8 cellular contexts compared by ENCODE assay signal in the genomic region with DNA sequence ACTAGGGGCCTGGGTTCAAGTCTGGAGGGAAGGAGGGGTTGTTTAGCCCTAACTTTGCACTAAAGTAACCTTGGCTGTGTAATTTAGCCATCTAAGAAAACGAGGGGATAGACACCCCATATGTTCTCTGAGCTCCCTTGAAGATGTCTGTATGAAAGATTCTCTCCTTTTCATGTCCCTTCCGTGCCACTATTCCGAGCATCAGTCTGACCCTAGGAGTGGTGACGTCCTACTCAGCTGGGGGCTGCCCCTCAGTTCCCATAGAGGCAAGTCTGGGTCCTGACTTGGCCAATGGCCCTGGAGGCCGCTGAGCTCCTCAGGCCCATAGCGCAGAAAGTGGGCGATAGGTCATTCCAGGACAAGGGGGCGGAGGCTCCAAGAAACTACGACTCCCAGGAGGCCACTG. TPM values are rescaled to one million over a fixed set of nuclear protein-coding genes. Genes with fewer than 3 reads are reported as not detected.
DNase-seq lines count a peak whose midpoint lies in the region; ATAC-seq and TF ChIP-seq lines count a peak whose summit lies in the region.

No MANE protein-coding gene starts in this region.

- H3K27me3 ChIP-seq in CD4-positive, alpha-beta T cell (ENCODE audit: control insufficient read depth, insufficient read depth, low read length) = no peaks in the 10 kb centered on the region
- H3K27me3 ChIP-seq in PC-3 (ENCODE audit: low read length) = no peaks in the 10 kb centered on the region
- H3K27me3 ChIP-seq in endodermal cell (ENCODE audit: control insufficient read depth, insufficient read depth, low read length, poor library complexity, severe bottlenecking) = no peaks in the 10 kb centered on the region
- no peaks in the 10 kb centered on the region for H3K27me3 ChIP-seq in neutrophil

- H3K9ac ChIP-seq in PC-3 (ENCODE audit: low read length) (0 out of 2 replicates have a peak overlapping the region, but pooled peaks have one; percentile 5), endodermal cell (ENCODE audit: extremely low read depth, low read length, poor library complexity, severe bottlenecking) (peak overlapping the region; percentile 54)

- intact Hi-C loops in CD4-positive, alpha-beta T cell (cut with DNase I, micrococcal nuclease) = loop anchor here (1.0 to 10.0 kb wide), 9 partner anchors 130 to 1791 kb away; partner anchors contain the start of genes ALG11 (in 2 of the 2), ATP7B (in 2 of the 2), INTS6 (in 1 of the 2) and KPNA3 (in 1 of the 2)
- intact Hi-C loops in PC-3 (cut with micrococcal nuclease) = no loop called here
- intact Hi-C loops in sciatic nerve (cut with DNase I) = no loop called here

- CTCF ChIA-PET in CD4-positive, alpha-beta T cell (lab: Charles Lee) = no interaction called here
- CTCF ChIA-PET in PC-3 (lab: Charles Lee) = no interaction called here

- H3K9me3 Mint-ChIP-seq in CD4-positive, alpha-beta T cell = no peaks in the 10 kb centered on the region
- no peaks in the 10 kb centered on the region for H3K9me3 Mint-ChIP-seq in endodermal cell

- peak overlapping the region; percentile 96 for H3K27ac Mint-ChIP-seq in CD4-positive, alpha-beta T cell
- peak overlapping the region; percentile 93 for H3K27ac Mint-ChIP-seq in endodermal cell

- H3K79me2 ChIP-seq in PC-3 (ENCODE audit: low read length) = peaks cover 41% of the 10 kb centered on the region

- peaks cover 35% of the 10 kb centered on the region for H3K4me1 Mint-ChIP-seq in CD4-positive, alpha-beta T cell (ENCODE audit: low read depth)
- H3K4me1 Mint-ChIP-seq in endodermal cell = peaks cover 21% of the 10 kb centered on the region

- H3K9me2 ChIP-seq in PC-3 (replicated peaks; ENCODE audit: low read length) = no peaks in the 10 kb centered on the region

- peak overlapping the region; percentile 56 for H2AFZ ChIP-seq in PC-3 (ENCODE audit: low read length)

- peak overlapping the region; percentile 90 for H3K4me3 ChIP-seq in PC-3 (ENCODE audit: low read length)
- peak overlapping the region; percentile 87 for H3K4me3 ChIP-seq in endodermal cell (ENCODE audit: low read length)
- H3K4me3 ChIP-seq in neutrophil (ENCODE audit: low read depth in 1 of 2, low read length in 1 of 2) = peak overlapping the region; percentile 81 to 93

- no peaks in the 10 kb centered on the region for H3K9me3 ChIP-seq in CD4-positive, alpha-beta T cell (ENCODE audit: control insufficient read depth, low read length)
- no peaks in the 10 kb centered on the region for H3K9me3 ChIP-seq in PC-3 (ENCODE audit: low read length)
- no peaks in the 10 kb centered on the region for H3K9me3 ChIP-seq in endodermal cell (ENCODE audit: control insufficient read depth, low read length)
- no peaks in the 10 kb centered on the region for H3K9me3 ChIP-seq in neutrophil

- peaks cover 10% of the 10 kb centered on the region for H3K36me3 Mint-ChIP-seq in CD4-positive, alpha-beta T cell (ENCODE audit: low read depth)
- no peaks in the 10 kb centered on the region for H3K36me3 Mint-ChIP-seq in endodermal cell (ENCODE audit: low read depth)

- DNase-seq in CD4-positive, alpha-beta T cell = no peak
- no peak for DNase-seq in PC-3
- DNase-seq in endodermal cell = no peak
- no peak for DNase-seq in omental fat pad (ENCODE audit: low spot score)
- DNase-seq in NCI-H2107 treated with DMSO at 0.1 percent for 48 hours (lab: John Stamatoyannopoulos, UW; ENCODE audit: unreplicated experiment) = no peak
- no peak for DNase-seq in sciatic nerve (ENCODE audit: low spot score)

- WGBS in endodermal cell (ENCODE audit: insufficient coverage in 1 of 2, insufficient read length in 1 of 2), 2 experiments = 27 to 34% methylated on average over 9 of the region's 9 CpGs

- no peak for TF ChIP-seq CTCF in CD4-positive, alpha-beta T cell (IDR thresholded peaks at IDR 0.05)
- no peak for TF ChIP-seq CTCF in PC-3 (conservative IDR thresholded peaks at IDR 0.05; ENCODE audit: low read depth, low read length)
- no peak for TF ChIP-seq CTCF in endodermal cell (conservative IDR thresholded peaks at IDR 0.05)
- TF ChIP-seq CTCF in neutrophil (IDR thresholded peaks at IDR 0.05) = no peak
- TF ChIP-seq CTCF in omental fat pad (IDR thresholded peaks at IDR 0.05) = no peak

- H3K4me1 ChIP-seq in PC-3 (ENCODE audit: insufficient read depth, low read length) = peaks cover 17% of the 10 kb centered on the region
- H3K4me1 ChIP-seq in endodermal cell (ENCODE audit: control insufficient read depth, insufficient read depth, low read length) = peaks cover 13% of the 10 kb centered on the region
- H3K4me1 ChIP-seq in neutrophil (ENCODE audit: control insufficient read depth in 1 of 2, insufficient read depth in 1 of 2, low read depth in 1 of 2, low read length in 1 of 2) = peaks cover 31 to 37% of the 10 kb centered on the region in 2 experiments

- H3K36me3 ChIP-seq in PC-3 (ENCODE audit: low read depth, low read length) (no peaks in the 10 kb centered on the region), endodermal cell (ENCODE audit: control insufficient read depth, insufficient read depth, low read length) (no peaks in the 10 kb centered on the region), neutrophil (no peaks in the 10 kb centered on the region)

- H3K4me3 Mint-ChIP-seq in CD4-positive, alpha-beta T cell = peak overlapping the region; percentile 97
- H3K4me3 Mint-ChIP-seq in endodermal cell = peak overlapping the region; percentile 74

- no peak for ATAC-seq in CD4-positive, alpha-beta T cell (ENCODE audit: poor library complexity)
- ATAC-seq in PC-3 (no peak), omental fat pad (ENCODE audit: low FRiP score) (no peak), GM18502 (IDR thresholded peaks at IDR 0.05; ENCODE audit: poor library complexity, unreplicated experiment) (no peak), sciatic nerve (no peak)

- BruUV-seq in PC-3 (replicated peaks; lab: Mats Ljungman, UMichigan) = TSS peak; percentile 63

- POLR2A ChIA-PET in CD4-positive, alpha-beta T cell (lab: Charles Lee) = interaction anchor here (0.7 to 7.0 kb wide), 4 partner anchors 31 to 151 kb away, joined by 4 to 216 read pairs (median 5); partner anchors contain the start of gene INTS6
- POLR2A ChIA-PET in PC-3 (lab: Charles Lee; ENCODE audit: unreplicated experiment) = interaction anchor here (0.6 to 0.8 kb wide), 2 partner anchors 129 to 130 kb away, joined by 6 to 8 read pairs; partner anchors contain the start of gene INTS6

- peak overlapping the region; percentile 90 for H3K27ac ChIP-seq in CD4-positive, alpha-beta T cell (ENCODE audit: low read depth, low read length)
- H3K27ac ChIP-seq in PC-3 (ENCODE audit: low read length) (peak overlapping the region; percentile 24), endodermal cell (ENCODE audit: low read depth, low read length) (peak overlapping the region; percentile 52), neutrophil (peak overlapping the region; percentile 86)

- no peaks in the 10 kb centered on the region for H4K20me1 ChIP-seq in PC-3 (ENCODE audit: low read length)

- H3F3A ChIP-seq in PC-3 (ENCODE audit: low read length, unreplicated experiment) = no peaks in the 10 kb centered on the region

- H3K4me2 ChIP-seq in PC-3 (ENCODE audit: low read length) = peak overlapping the region; percentile 71

- no peaks in the 10 kb centered on the region for H3K27me3 Mint-ChIP-seq in CD4-positive, alpha-beta T cell
- H3K27me3 Mint-ChIP-seq in endodermal cell (ENCODE audit: insufficient read depth) = peaks cover 9% of the 10 kb centered on the region

RNA-seq across cellular contexts. Expression of gene WDFY2, which starts 0.8 kb away (rescaled TPM):
- 10 to 100 TPM; 21.4 to 21.9 TPM for total RNA-seq in CD4-positive, alpha-beta T cell
- total RNA-seq in PC-3 (2014; rRNA removed) (4.1 and 5.9 TPM in 2 replicates), endodermal cell (10 to 100 TPM; 20.6 to 28.0 TPM), omental fat pad (10 to 100 TPM; 13.3 to 26.6 (median 15.8) TPM), sciatic nerve (22.1 TPM)
- 20.6 TPM for polyA plus RNA-seq in endodermal cell (2013, experiment 1 of 2)
- 15.5 TPM for polyA plus RNA-seq in endodermal cell (2013, experiment 2 of 2)

Comparison
In these comparisons a context has a peak if more than half of its experiments do, and no peak if none do; other contexts are left out.
1. H3K27ac ChIP-seq: peak in every context shown above with its lines; median percentile 90 in CD4-positive, alpha-beta T cell; 86 in neutrophil; 52 in endodermal cell; 24 in PC-3.
2. intact Hi-C loops: an anchor here in CD4-positive, alpha-beta T cell (1.0 to 10.0 kb wide); none called in PC-3 and sciatic nerve.